In the genomic region with DNA sequence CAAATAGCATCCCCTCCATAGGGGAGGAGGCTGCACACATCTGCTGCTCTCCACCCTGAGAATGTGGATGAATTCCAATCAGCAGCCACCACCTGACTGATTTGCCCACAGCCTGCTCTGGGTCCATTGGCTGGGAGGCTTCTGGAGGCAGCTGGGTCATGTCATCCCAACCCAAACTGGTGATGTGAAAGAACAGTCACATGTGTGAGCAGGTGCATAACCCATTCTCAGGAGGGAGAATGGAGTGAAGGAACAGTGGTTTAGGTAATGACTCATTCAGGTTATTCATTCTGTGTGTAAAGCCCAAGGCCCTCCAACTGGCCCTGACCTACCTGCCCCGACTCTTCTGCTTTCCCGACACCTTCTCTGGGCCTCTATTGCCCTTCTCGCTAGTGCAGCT, we compare ENCODE assay signal across 11 cellular contexts.
DNase-seq lines count a peak whose midpoint lies in the region; ATAC-seq, FAIRE-seq and TF ChIP-seq lines count a peak whose summit lies in the region.
"Had no signal": no experiment of that assay in that cellular context is flagged by ENCODE, and none has a peak within 500 bp of the region (broad histone marks: within the 10 kb centered on the region; RNA-seq: fewer than 3 reads in every experiment).

No MANE protein-coding gene starts in this region.

- peak; percentile 72 for FAIRE-seq in GM12891 (lab: Jason Lieb, UNC)

- no peak for TF ChIP-seq POLR2A in GM12891 (IDR thresholded peaks at IDR 0.05; ENCODE audit: low read depth, low read length)

- peaks cover 2% of the 10 kb centered on the region for H3K27me3 Mint-ChIP-seq in IgD-negative memory B cell

- peak overlapping the region in 1 of 4 donors; percentile 94 for H3K4me3 Mint-ChIP-seq in IgD-negative memory B cell
- H3K4me3 Mint-ChIP-seq: mesothelial cell of epicardium had no signal

- H3K27ac Mint-ChIP-seq in IgD-negative memory B cell, result peak overlapping the region; percentile 42 to 75 (median 64)
- H3K27ac Mint-ChIP-seq: mesothelial cell of epicardium had no signal

- H3K9me3 Mint-ChIP-seq in IgD-negative memory B cell, result peaks cover 0 to 6% (median 0%) of the 10 kb centered on the region in 3 donors

- ATAC-seq in GM18873 (IDR thresholded peaks at IDR 0.05; ENCODE audit: low FRiP score, unreplicated experiment) (peak; percentile 70), HG02759 (IDR thresholded peaks at IDR 0.05; ENCODE audit: unreplicated experiment) (peak; percentile 73), Right ventricle myocardium inferior (no peak)

- intact Hi-C loops in Right ventricle myocardium inferior (cut with DNase I), result no loop called here

- H3K4me1 Mint-ChIP-seq in IgD-negative memory B cell, result peaks cover 57 to 75% (median 67%) of the 10 kb centered on the region in 3 donors

- no peak for DNase-seq in GM12891 (ENCODE audit: insufficient read length, low spot score)
- no peak for DNase-seq in Right ventricle myocardium inferior (ENCODE audit: missing footprints)
- DNase-seq in mucosa of gallbladder (ENCODE audit: low spot score), result no peak
- DNase-seq in stimulated activated CD4-positive, alpha-beta T cell treated with anti-CD3 and anti-CD28 coated beads, Interleukin-2, amount 100 ng/mL, for 48 hours, result no peak
- no peak for DNase-seq in activated gamma-delta T cell treated with Interleukin-2 at 50 U/mL for 16 hours
- DNase-seq: foreskin fibroblast; stimulated activated CD4-positive, alpha-beta T cell treated with anti-CD3 and anti-CD28 coated beads, Interleukin-12 subunit alpha, Interleukin-12 subunit beta, amount 100 ng/mL, for 4 hours had no signal

- peaks cover 2% of the 10 kb centered on the region for H3K36me3 Mint-ChIP-seq in IgD-negative memory B cell
- H3K36me3 Mint-ChIP-seq: mesothelial cell of epicardium had no signal

TF ChIP-seq in GM12891, 5 proteins besides CTCF, POLR2A, EP300 and RAD21:
- no peak for TF ChIP-seq SPI1 (IDR thresholded peaks at IDR 0.05; ENCODE audit: low read depth, low read length)
- TF ChIP-seq TAF1 (IDR thresholded peaks at IDR 0.05; ENCODE audit: low read depth, low read length), result no peak
- TF ChIP-seq POLR2AphosphoS5 (IDR thresholded peaks at IDR 0.05; ENCODE audit: low read depth, low read length), result no peak
- no peak for TF ChIP-seq PAX5 (IDR thresholded peaks at IDR 0.05; ENCODE audit: insufficient read depth, low read length, severe bottlenecking)
- no peak for TF ChIP-seq POU2F2 (IDR thresholded peaks at IDR 0.05; ENCODE audit: low read depth, low read length)
